Comparison of ENCODE assay signal across 34 cellular contexts in the genomic region with DNA sequence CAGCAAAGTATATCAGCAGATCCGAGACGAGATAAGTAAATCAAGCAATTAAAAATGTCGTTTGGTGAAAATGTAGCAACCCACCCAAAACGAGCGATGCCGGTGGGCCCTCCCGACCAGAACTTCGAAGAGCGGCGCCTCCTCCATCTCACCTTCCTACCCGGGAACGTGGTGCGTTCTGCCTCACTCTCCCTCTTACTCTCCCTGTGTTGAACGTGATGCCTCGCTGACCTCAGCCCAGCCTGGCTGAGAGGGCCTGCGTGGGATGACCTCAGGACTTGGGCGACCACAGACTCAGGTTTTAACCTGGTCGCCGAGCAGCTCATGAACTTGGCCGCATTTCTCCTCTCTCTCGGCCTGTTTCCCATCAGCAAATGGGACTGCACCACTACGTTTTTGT.
"Had no signal": no experiment of that assay in that cellular context is flagged by ENCODE, and none has a peak within 500 bp of the region (broad histone marks: within the 10 kb centered on the region; RNA-seq: fewer than 3 reads in every experiment).

No MANE protein-coding gene starts in this region.

- H3K9me3 Mint-ChIP-seq: activated CD4-positive, alpha-beta memory T cell treated with anti-CD3 and anti-CD28 coated beads for 36 hours; activated CD4-positive, alpha-beta T cell treated with anti-CD3 and anti-CD28 coated beads, Interleukin-2, amount 10 ng/mL, durations not matched to agents 24 days and 14 days; activated naive CD4-positive, alpha-beta T cell treated with anti-CD3 and anti-CD28 coated beads, Interleukin-2, amount 50 U/mL, for 24 hours; activated T-helper 1 cell treated with anti-CD3 and anti-CD28 coated beads, Interleukin-12 subunit alpha, Interleukin-12 subunit beta, Interleukin-2, Interleukin-4 antibody, amounts not matched to agents 30 ng/mL and 10 ng/mL and 1 ng/mL, durations not matched to agents 14 hours and 24 hours and 36 hours; T-helper 1 cell treated with Interleukin-12 subunit alpha and Interleukin-12 subunit beta and Interleukin-4 antibody, amounts not matched to agents 30 μg/mL and 1 μg/mL, for 36 hours had no signal

- H3K4me3 ChIP-seq: breast epithelium, esophagus muscularis mucosa, heart right ventricle, sigmoid colon, vagina had no signal

- H3K27me3 ChIP-seq: foreskin keratinocyte, vagina had no signal

- DNase-seq: activated CD4-positive, alpha-beta memory T cell treated with anti-CD3 and anti-CD28 coated beads for 36 hours; activated CD4-positive, alpha-beta T cell treated with anti-CD3 and anti-CD28 coated beads, Interleukin-2, amount 10 ng/mL, durations not matched to agents 24 days and 14 days; activated CD4-positive, CD25-positive, alpha-beta regulatory T cell treated with anti-CD3 and anti-CD28 coated beads, Interleukin-2, amount 50 U/mL, for 72 hours; activated CD8-positive, alpha-beta memory T cell treated with anti-CD3 and anti-CD28 coated beads, Interleukin-2, amount 50 U/mL, for 4 hours; activated gamma-delta T cell treated with Interleukin-2 at 50 U/mL for 16 hours; activated naive CD8-positive, alpha-beta T cell treated with anti-CD3 and anti-CD28 coated beads, Interleukin-2, amount 50 U/mL, for 24 hours; activated T-cell treated with anti-CD3 and anti-CD28 coated beads, Interleukin-2, amount 50 U/mL, for 1 hour; amygdala; central memory CD4-positive, alpha-beta T cell; foreskin keratinocyte; heart right ventricle; left cardiac atrium; midbrain; naive thymus-derived CD4-positive, alpha-beta T cell; sigmoid colon; small intestine; stimulated activated CD4-positive, alpha-beta T cell treated with anti-CD3 and anti-CD28 coated beads, Interleukin-1b, Interleukin-23, amount 100 ng/mL, for 48 hours; stimulated activated CD4-positive, alpha-beta T cell treated with anti-CD3 and anti-CD28 coated beads, Interleukin-4, amount 100 ng/mL, for 4 hours; stimulated activated CD8-positive, alpha-beta memory T cell treated with anti-CD3 and anti-CD28 coated beads, Interleukin-4, amount 100 ng/mL, for 48 hours; stimulated activated naive CD8-positive, alpha-beta T cell treated with anti-CD3 and anti-CD28 coated beads, Interleukin-15, amount 100 ng/mL, for 72 hours; substantia nigra; T-helper 9 cell had no signal

- ATAC-seq: activated naive CD8-positive, alpha-beta T cell treated with anti-CD3 and anti-CD28 coated beads, Interleukin-2, amount 50 U/mL, for 24 hours; foreskin keratinocyte; heart right ventricle; left cardiac atrium; naive thymus-derived CD4-positive, alpha-beta T cell; stimulated activated memory B cell treated with anti-CD40 and anti-IgM and Interleukin-4, amounts not matched to agents 10 μg/mL and 1 μg/mL and 100 μg/mL, for 72 hours; stimulated activated naive CD8-positive, alpha-beta T cell treated with anti-CD3 and anti-CD28 coated beads, Interleukin-15, amount 100 ng/mL, for 72 hours had no signal

- H3K4me3 Mint-ChIP-seq: activated CD4-positive, alpha-beta memory T cell treated with anti-CD3 and anti-CD28 coated beads for 36 hours; activated CD4-positive, alpha-beta T cell treated with anti-CD3 and anti-CD28 coated beads, Interleukin-2, amount 10 ng/mL, durations not matched to agents 24 days and 14 days; activated naive CD4-positive, alpha-beta T cell treated with anti-CD3 and anti-CD28 coated beads, Interleukin-2, amount 50 U/mL, for 24 hours; activated naive CD8-positive, alpha-beta T cell treated with anti-CD3 and anti-CD28 coated beads, Interleukin-2, amount 50 U/mL, for 24 hours; activated T-helper 1 cell treated with anti-CD3 and anti-CD28 coated beads, Interleukin-12 subunit alpha, Interleukin-12 subunit beta, Interleukin-2, Interleukin-4 antibody, amounts not matched to agents 30 ng/mL and 10 ng/mL and 1 ng/mL, durations not matched to agents 14 hours and 24 hours and 36 hours; naive thymus-derived CD4-positive, alpha-beta T cell; stimulated activated memory B cell treated with anti-CD40 and anti-IgM and Interleukin-4, amounts not matched to agents 10 μg/mL and 1 μg/mL and 100 μg/mL, for 72 hours; stimulated activated naive CD8-positive, alpha-beta T cell treated with anti-CD3 and anti-CD28 coated beads, Interleukin-15, amount 100 ng/mL, for 72 hours; T-helper 1 cell treated with Interleukin-12 subunit alpha and Interleukin-12 subunit beta and Interleukin-4 antibody, amounts not matched to agents 30 μg/mL and 1 μg/mL, for 36 hours; type B pancreatic cell had no signal

- H3K4me1 ChIP-seq: breast epithelium, esophagus muscularis mucosa, foreskin keratinocyte, heart right ventricle, sigmoid colon, vagina had no signal

- H3K9me3 ChIP-seq: breast epithelium, heart right ventricle, neutrophil, sigmoid colon, vagina had no signal

- H3K27ac Mint-ChIP-seq: activated CD4-positive, alpha-beta memory T cell treated with anti-CD3 and anti-CD28 coated beads for 36 hours; activated CD4-positive, alpha-beta T cell treated with anti-CD3 and anti-CD28 coated beads, Interleukin-2, amount 10 ng/mL, durations not matched to agents 24 days and 14 days; activated naive CD4-positive, alpha-beta T cell treated with anti-CD3 and anti-CD28 coated beads, Interleukin-2, amount 50 U/mL, for 24 hours; activated naive CD8-positive, alpha-beta T cell treated with anti-CD3 and anti-CD28 coated beads, Interleukin-2, amount 50 U/mL, for 24 hours; activated T-helper 1 cell treated with anti-CD3 and anti-CD28 coated beads, Interleukin-12 subunit alpha, Interleukin-12 subunit beta, Interleukin-2, Interleukin-4 antibody, amounts not matched to agents 30 ng/mL and 10 ng/mL and 1 ng/mL, durations not matched to agents 14 hours and 24 hours and 36 hours; naive thymus-derived CD4-positive, alpha-beta T cell; progenitor cell of endocrine pancreas; stimulated activated memory B cell treated with anti-CD40 and anti-IgM and Interleukin-4, amounts not matched to agents 10 μg/mL and 1 μg/mL and 100 μg/mL, for 72 hours; stimulated activated naive CD8-positive, alpha-beta T cell treated with anti-CD3 and anti-CD28 coated beads, Interleukin-15, amount 100 ng/mL, for 72 hours; T-helper 1 cell treated with Interleukin-12 subunit alpha and Interleukin-12 subunit beta and Interleukin-4 antibody, amounts not matched to agents 30 μg/mL and 1 μg/mL, for 36 hours; type B pancreatic cell had no signal

- H3K36me3 Mint-ChIP-seq: activated CD4-positive, alpha-beta memory T cell treated with anti-CD3 and anti-CD28 coated beads for 36 hours; stimulated activated memory B cell treated with anti-CD40 and anti-IgM and Interleukin-4, amounts not matched to agents 10 μg/mL and 1 μg/mL and 100 μg/mL, for 72 hours; type B pancreatic cell had no signal

- H3K36me3 ChIP-seq: breast epithelium, esophagus muscularis mucosa, heart right ventricle, neutrophil, sigmoid colon, vagina had no signal

- FAIRE-seq: islet of Langerhans, small intestine, TTC549 had no signal

- H3K27ac ChIP-seq: breast epithelium, esophagus muscularis mucosa, foreskin keratinocyte, heart right ventricle, neutrophil, sigmoid colon, vagina had no signal

- H3K4me1 Mint-ChIP-seq: activated CD4-positive, alpha-beta T cell treated with anti-CD3 and anti-CD28 coated beads, Interleukin-2, amount 10 ng/mL, durations not matched to agents 24 days and 14 days; activated naive CD4-positive, alpha-beta T cell treated with anti-CD3 and anti-CD28 coated beads, Interleukin-2, amount 50 U/mL, for 24 hours; activated naive CD8-positive, alpha-beta T cell treated with anti-CD3 and anti-CD28 coated beads, Interleukin-2, amount 50 U/mL, for 24 hours; naive thymus-derived CD4-positive, alpha-beta T cell; stimulated activated memory B cell treated with anti-CD40 and anti-IgM and Interleukin-4, amounts not matched to agents 10 μg/mL and 1 μg/mL and 100 μg/mL, for 72 hours; stimulated activated naive CD8-positive, alpha-beta T cell treated with anti-CD3 and anti-CD28 coated beads, Interleukin-15, amount 100 ng/mL, for 72 hours had no signal
